8 cellular contexts compared by ENCODE assay signal in the genomic region with DNA sequence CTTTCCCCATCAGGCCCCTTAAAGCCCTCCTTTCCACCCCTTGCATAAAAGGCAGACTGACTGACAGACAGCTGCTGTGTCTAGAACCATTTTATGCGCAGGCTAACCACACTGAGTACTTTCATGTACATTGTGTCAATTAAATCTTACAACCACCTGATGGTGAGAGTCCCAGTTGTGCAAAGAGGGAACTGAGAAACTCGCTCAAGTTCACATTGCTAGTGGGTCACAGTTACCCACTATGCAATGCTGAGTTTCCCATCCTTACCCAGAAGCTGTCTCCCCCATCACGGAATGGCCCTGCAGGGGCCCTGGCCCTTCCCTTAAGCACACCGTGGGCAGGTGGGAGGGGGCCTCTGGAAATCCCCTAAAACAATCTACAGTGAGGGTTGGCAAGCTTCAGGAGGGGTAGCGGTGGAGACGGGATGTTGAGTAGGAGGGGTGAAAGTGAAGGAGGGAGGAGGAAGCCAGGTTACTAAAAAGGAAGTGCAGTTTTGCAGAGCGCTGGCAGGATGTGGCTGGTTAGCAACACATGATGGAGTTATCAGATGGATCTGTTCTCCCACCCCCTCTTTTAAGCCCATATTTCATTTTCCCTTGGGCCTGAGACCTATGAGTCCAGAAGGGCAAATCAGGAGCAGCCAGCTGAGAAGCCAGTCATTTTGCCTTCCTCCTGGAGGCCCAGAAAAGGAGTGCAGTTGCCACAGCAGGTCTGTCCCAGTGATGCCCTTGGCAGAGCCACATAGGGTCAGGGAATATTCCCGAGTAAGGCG. TPM values are rescaled to one million over a fixed set of nuclear protein-coding genes. Genes with fewer than 3 reads are reported as not detected.
DNase-seq lines count a peak whose midpoint lies in the region; ATAC-seq and TF ChIP-seq lines count a peak whose summit lies in the region.

No MANE protein-coding gene starts in this region.

- peak overlapping the region; percentile 99 for H3K27ac Mint-ChIP-seq in activated naive CD4-positive, alpha-beta T cell treated with anti-CD3 and anti-CD28 coated beads, Interleukin-2, amount 50 U/mL, for 24 hours

- H3K9me3 ChIP-seq in BE2C: no peaks in the 10 kb centered on the region

- peak; percentile 83 for DNase-seq in SKM-1 (lab: John Stamatoyannopoulos, UW; ENCODE audit: unreplicated experiment)
- DNase-seq in stimulated activated CD4-positive, alpha-beta T cell treated with anti-CD3 and anti-CD28 coated beads, Interleukin-15, amount 100 ng/mL, for 24 hours: peak; percentile 85
- no peak for DNase-seq in SHP77 (lab: John Stamatoyannopoulos, UW)
- no peak for DNase-seq in BE2C
- no peak for DNase-seq in NCI-H1436 treated with DMSO at 0.1 percent for 48 hours (lab: John Stamatoyannopoulos, UW)

- H3K4me3 Mint-ChIP-seq in activated naive CD4-positive, alpha-beta T cell treated with anti-CD3 and anti-CD28 coated beads, Interleukin-2, amount 50 U/mL, for 24 hours: peak overlapping the region; percentile 95

- no peaks in the 10 kb centered on the region for H3K4me1 ChIP-seq in BE2C

- no peak overlapping the region for H3K4me3 ChIP-seq in BE2C (ENCODE audit: low read depth, low read length)

- no peaks in the 10 kb centered on the region for H3K36me3 ChIP-seq in BE2C

- TF ChIP-seq CTCF in BE2C (IDR thresholded peaks at IDR 0.05; ENCODE audit: low read depth, low read length): no peak

- H3K36me3 Mint-ChIP-seq in activated naive CD4-positive, alpha-beta T cell treated with anti-CD3 and anti-CD28 coated beads, Interleukin-2, amount 50 U/mL, for 24 hours: peaks cover 2% of the 10 kb centered on the region

- peaks cover 93% of the 10 kb centered on the region for H3K4me1 Mint-ChIP-seq in activated naive CD4-positive, alpha-beta T cell treated with anti-CD3 and anti-CD28 coated beads, Interleukin-2, amount 50 U/mL, for 24 hours

- H3K27me3 Mint-ChIP-seq in activated naive CD4-positive, alpha-beta T cell treated with anti-CD3 and anti-CD28 coated beads, Interleukin-2, amount 50 U/mL, for 24 hours: no peaks in the 10 kb centered on the region

- no peaks in the 10 kb centered on the region; the same call in 1 of the 2 replicates for H3K27me3 ChIP-seq in BE2C

- peaks cover 4% of the 10 kb centered on the region for H3K9me3 Mint-ChIP-seq in activated naive CD4-positive, alpha-beta T cell treated with anti-CD3 and anti-CD28 coated beads, Interleukin-2, amount 50 U/mL, for 24 hours

- ATAC-seq in GM18870 (IDR thresholded peaks at IDR 0.05; ENCODE audit: unreplicated experiment): peak; percentile 80
- peak; percentile 60 for ATAC-seq in HG02943 (IDR thresholded peaks at IDR 0.05; ENCODE audit: low read depth, unreplicated experiment)

RNA-seq across cellular contexts. Expression of gene STARD5, which starts 30.0 kb away (rescaled TPM):
- polyA plus RNA-seq in BE2C (2012; ENCODE audit: insufficient read depth, insufficient read length, low read depth): 1.1 TPM

Comparison
In these comparisons a context has a peak if more than half of its experiments do, and no peak if none do; other contexts are left out.
1. DNase-seq: peak in SKM-1 (single experiment) and stimulated activated CD4-positive, alpha-beta T cell treated with anti-CD3 and anti-CD28 coated beads, Interleukin-15, amount 100 ng/mL, for 24 hours (single experiment); none in SHP77 (0 of 2), BE2C (single experiment) and NCI-H1436 treated with DMSO at 0.1 percent for 48 hours (single experiment).